1 cellular context compared by ENCODE assay signal in the genomic region with DNA sequence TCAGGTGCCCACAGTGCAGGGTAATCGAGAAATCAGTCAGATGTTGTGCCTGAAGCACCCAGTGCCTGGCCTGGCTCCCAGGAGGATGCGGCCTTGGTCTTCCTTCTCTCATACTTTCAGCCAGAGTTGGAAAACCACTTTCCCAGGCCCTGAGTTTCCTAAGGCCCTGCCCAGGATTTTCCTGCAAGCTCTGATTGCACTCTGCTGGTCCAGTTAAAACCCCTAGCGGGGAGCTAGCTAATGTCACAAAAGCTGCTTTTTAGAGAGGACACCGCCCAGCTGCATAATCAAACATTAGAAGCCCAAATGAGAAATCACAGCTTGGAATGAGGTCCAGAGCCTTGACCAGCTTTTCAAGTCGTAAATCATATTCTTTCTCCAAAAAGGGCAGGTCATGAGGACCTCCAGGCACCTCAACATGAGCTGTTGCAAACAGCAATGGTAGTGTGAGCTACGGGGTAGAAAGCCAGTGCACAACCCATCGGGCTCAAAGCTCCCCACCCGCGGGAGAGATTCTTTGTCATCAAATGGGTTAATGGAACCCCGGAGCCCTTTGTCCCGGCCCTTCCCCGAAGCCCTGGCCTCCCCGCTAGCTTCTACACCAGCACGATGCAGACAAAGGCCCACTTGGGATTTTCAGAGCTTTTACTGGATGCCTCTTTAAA.
TF ChIP-seq lines count a peak whose summit lies in the region.

No MANE protein-coding gene starts in this region.

TF ChIP-seq in IMR-90, 13 proteins besides CTCF, POLR2A, EP300 and RAD21:
- TF ChIP-seq RCOR1 (IDR thresholded peaks at IDR 0.05; ENCODE audit: insufficient replicate concordance, low read length): no peak
- TF ChIP-seq CEBPB (IDR thresholded peaks at IDR 0.05; ENCODE audit: low read depth, low read length): no peak
